In genomic region chr14:98593361-98593761, GRCh38 we compare ENCODE assay signal across 32 cellular contexts.
DNase-seq lines count a peak whose midpoint lies in the region; ATAC-seq and TF ChIP-seq lines count a peak whose summit lies in the region.
"Had no signal": no experiment of that assay in that cellular context is flagged by ENCODE, and none has a peak within 500 bp of the region (broad histone marks: within the 10 kb centered on the region; RNA-seq: fewer than 3 reads in every experiment).

No MANE protein-coding gene starts in this region.

- in situ Hi-C loops in brain microvascular endothelial cell (cut with HindIII; ENCODE audit: low pct_ligation_motif_present, low sequenced_read_pairs) = no loop called here

- ATAC-seq in GM21390 (IDR thresholded peaks at IDR 0.05; ENCODE audit: unreplicated experiment) = no peak
- ATAC-seq: effector memory CD8-positive, alpha-beta T cell; GM12878; K562; left colon; naive thymus-derived CD8-positive, alpha-beta T cell had no signal

- H3K9me3 Mint-ChIP-seq in nephron progenitor cell = peaks cover 21% of the 10 kb centered on the region

- no peak overlapping the region for H3K27ac ChIP-seq in effector memory CD4-positive, alpha-beta T cell (ENCODE audit: insufficient read depth, low read length, poor library complexity, severe bottlenecking)
- no peak overlapping the region for H3K27ac ChIP-seq in brain microvascular endothelial cell
- H3K27ac ChIP-seq: ascending aorta, cardiac muscle cell, colonic mucosa, parathyroid adenoma, right lobe of liver, spleen, transverse colon had no signal

- peaks cover 10% of the 10 kb centered on the region for H3K4me1 Mint-ChIP-seq in nephron progenitor cell
- H3K4me1 Mint-ChIP-seq: naive thymus-derived CD8-positive, alpha-beta T cell had no signal

- peak overlapping the region; percentile 61 for H3K27ac Mint-ChIP-seq in nephron progenitor cell
- H3K27ac Mint-ChIP-seq: activated naive CD8-positive, alpha-beta T cell; effector memory CD8-positive, alpha-beta T cell had no signal

- TF ChIP-seq CTCF in nephron progenitor cell (IDR thresholded peaks at IDR 0.05) (no peak), brain microvascular endothelial cell (IDR thresholded peaks at IDR 0.05; ENCODE audit: low read depth, low read length, missing control alignments) (no peak)

- DNase-seq in anterior cingulate cortex (lab: John Stamatoyannopoulos, UW) = peak in 55 of 58 donors; percentile 14 to 97 (median 79)
- DNase-seq in hippocampal formation (lab: John Stamatoyannopoulos, UW) = peak; percentile 92 to 93
- DNase-seq in nephron progenitor cell = peak; percentile 12
- DNase-seq in retina = peak; percentile 75
- no peak for DNase-seq in effector memory CD4-positive, alpha-beta T cell
- DNase-seq in brain microvascular endothelial cell = no peak
- DNase-seq in NCI-H748 treated with DMSO at 0.1 percent for 48 hours (lab: John Stamatoyannopoulos, UW) = no peak
- DNase-seq: activated effector memory CD4-positive, alpha-beta T cell treated with anti-CD3 and anti-CD28 coated beads, Interleukin-2, amount 50 U/mL, for 16 hours; activated T-cell treated with anti-CD3 and anti-CD28 coated beads, Interleukin-2, amount 50 U/mL, for 1 hour; colonic mucosa; DMS 273 treated with DMSO at 0.1 percent for 48 hours; effector memory CD8-positive, alpha-beta T cell; EL; erythroblast; left colon; NCI-H1048; NCI-H446; NCI-H82; right lobe of liver; spleen; stimulated activated CD4-positive, alpha-beta T cell treated with anti-CD3 and anti-CD28 coated beads, Interleukin-2, amount 100 ng/mL, for 24 hours; stimulated activated CD8-positive, alpha-beta memory T cell treated with anti-CD3 and anti-CD28 coated beads, Interleukin-4, amount 100 ng/mL, for 48 hours; SW 1271; transverse colon had no signal

- H3K36me3 Mint-ChIP-seq in nephron progenitor cell (ENCODE audit: low read depth) = no peaks in the 10 kb centered on the region

- H3K36me3 ChIP-seq in effector memory CD4-positive, alpha-beta T cell (ENCODE audit: control insufficient read depth, insufficient read depth, low read length) = no peaks in the 10 kb centered on the region
- H3K36me3 ChIP-seq in brain microvascular endothelial cell (replicated peaks) = no peaks in the 10 kb centered on the region
- H3K36me3 ChIP-seq: ascending aorta, cardiac muscle cell, colonic mucosa, right lobe of liver, spleen, transverse colon had no signal

- no peak overlapping the region for H3K4me3 Mint-ChIP-seq in nephron progenitor cell
- H3K4me3 Mint-ChIP-seq: activated naive CD8-positive, alpha-beta T cell; effector memory CD8-positive, alpha-beta T cell; naive thymus-derived CD8-positive, alpha-beta T cell had no signal

- no peak overlapping the region for H3K4me3 ChIP-seq in effector memory CD4-positive, alpha-beta T cell (ENCODE audit: insufficient read depth, low read depth, low read length, poor library complexity, severe bottlenecking)
- H3K4me3 ChIP-seq in brain microvascular endothelial cell (ENCODE audit: low read depth, low read length) = no peak overlapping the region
- H3K4me3 ChIP-seq: ascending aorta, cardiac muscle cell, colonic mucosa, GM12878, K562, right lobe of liver, spleen, transverse colon had no signal

- peaks cover 22% of the 10 kb centered on the region for H3K27me3 Mint-ChIP-seq in nephron progenitor cell (ENCODE audit: low read depth, poor library complexity)
- H3K27me3 Mint-ChIP-seq: activated naive CD8-positive, alpha-beta T cell; effector memory CD8-positive, alpha-beta T cell; naive thymus-derived CD8-positive, alpha-beta T cell had no signal

- no peaks in the 10 kb centered on the region for H3K27me3 ChIP-seq in effector memory CD4-positive, alpha-beta T cell (replicated peaks; ENCODE audit: control insufficient read depth, insufficient read depth, low read length, poor library complexity, severe bottlenecking)
- no peaks in the 10 kb centered on the region for H3K27me3 ChIP-seq in brain microvascular endothelial cell (replicated peaks)
- H3K27me3 ChIP-seq: ascending aorta, cardiac muscle cell, colonic mucosa, right lobe of liver, spleen, transverse colon had no signal

- no peaks in the 10 kb centered on the region for H3K4me1 ChIP-seq in effector memory CD4-positive, alpha-beta T cell (ENCODE audit: control insufficient read depth, insufficient read depth, low read length, poor library complexity, severe bottlenecking)
- H3K4me1 ChIP-seq: ascending aorta, colonic mucosa, parathyroid adenoma, right lobe of liver, spleen, transverse colon had no signal

- H3K9me3 ChIP-seq in effector memory CD4-positive, alpha-beta T cell (ENCODE audit: control insufficient read depth, low read length) = no peaks in the 10 kb centered on the region
- H3K9me3 ChIP-seq: ascending aorta, colonic mucosa, right lobe of liver, transverse colon had no signal

Comparison
In these comparisons a context has a peak if more than half of its experiments do, and no peak if none do; other contexts are left out.
1. DNase-seq: peak in anterior cingulate cortex (55 of 58), hippocampal formation (2 of 2), nephron progenitor cell (single experiment) and retina (single experiment); none in effector memory CD4-positive, alpha-beta T cell (0 of 3), brain microvascular endothelial cell (single experiment) and NCI-H748 treated with DMSO at 0.1 percent for 48 hours (single experiment).